ENCODE assay signal across 1 cellular context in the genomic region with DNA sequence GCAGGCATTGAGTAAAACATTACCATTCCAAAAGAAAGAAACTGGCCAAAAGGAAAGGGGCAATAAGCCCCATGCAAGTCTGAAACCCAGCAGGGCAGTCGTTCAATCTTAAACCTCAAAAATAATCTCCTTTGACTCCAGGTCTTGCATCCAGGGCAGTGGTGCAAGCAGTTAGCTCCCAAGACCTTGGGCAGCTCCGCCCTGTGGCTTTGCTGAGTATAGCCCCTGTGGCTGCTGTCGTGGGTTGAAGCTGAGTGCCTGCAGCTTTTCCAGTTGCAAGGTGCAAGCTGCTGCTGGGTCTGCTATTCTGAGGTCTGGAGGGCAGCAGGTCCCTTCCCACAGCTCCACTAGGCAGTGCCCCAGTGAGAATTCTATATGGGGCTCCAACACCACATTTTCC.
TF ChIP-seq lines count a peak whose summit lies in the region.

No MANE protein-coding gene starts in this region.

TF ChIP-seq in WTC11, 78 proteins besides CTCF, POLR2A, EP300 and RAD21 (continued from another document):
- TF ChIP-seq, protein P1, sequence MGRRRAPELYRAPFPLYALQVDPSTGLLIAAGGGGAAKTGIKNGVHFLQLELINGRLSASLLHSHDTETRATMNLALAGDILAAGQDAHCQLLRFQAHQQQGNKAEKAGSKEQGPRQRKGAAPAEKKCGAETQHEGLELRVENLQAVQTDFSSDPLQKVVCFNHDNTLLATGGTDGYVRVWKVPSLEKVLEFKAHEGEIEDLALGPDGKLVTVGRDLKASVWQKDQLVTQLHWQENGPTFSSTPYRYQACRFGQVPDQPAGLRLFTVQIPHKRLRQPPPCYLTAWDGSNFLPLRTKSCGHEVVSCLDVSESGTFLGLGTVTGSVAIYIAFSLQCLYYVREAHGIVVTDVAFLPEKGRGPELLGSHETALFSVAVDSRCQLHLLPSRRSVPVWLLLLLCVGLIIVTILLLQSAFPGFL (CRISPR knock-in tag; IDR thresholded peaks at IDR 0.05; ENCODE audit: borderline replicate concordance): no peak
- TF ChIP-seq HMGA2 (CRISPR knock-in tag; IDR thresholded peaks at IDR 0.05) (no peak), FOXK1 (CRISPR knock-in tag; IDR thresholded peaks at IDR 0.05) (no peak), CBFB (CRISPR knock-in tag; IDR thresholded peaks at IDR 0.05; ENCODE audit: low read depth) (no peak), ETV6 (CRISPR knock-in tag; IDR thresholded peaks at IDR 0.05) (no peak), ZBTB21 (CRISPR knock-in tag; IDR thresholded peaks at IDR 0.05; ENCODE audit: borderline replicate concordance) (no peak)
- TF ChIP-seq, protein P2, sequence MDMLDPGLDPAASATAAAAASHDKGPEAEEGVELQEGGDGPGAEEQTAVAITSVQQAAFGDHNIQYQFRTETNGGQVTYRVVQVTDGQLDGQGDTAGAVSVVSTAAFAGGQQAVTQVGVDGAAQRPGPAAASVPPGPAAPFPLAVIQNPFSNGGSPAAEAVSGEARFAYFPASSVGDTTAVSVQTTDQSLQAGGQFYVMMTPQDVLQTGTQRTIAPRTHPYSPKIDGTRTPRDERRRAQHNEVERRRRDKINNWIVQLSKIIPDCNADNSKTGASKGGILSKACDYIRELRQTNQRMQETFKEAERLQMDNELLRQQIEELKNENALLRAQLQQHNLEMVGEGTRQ (CRISPR knock-in tag; IDR thresholded peaks at IDR 0.05): no peak
